Comparison of ENCODE assay signal across 16 cellular contexts in the genomic region with DNA sequence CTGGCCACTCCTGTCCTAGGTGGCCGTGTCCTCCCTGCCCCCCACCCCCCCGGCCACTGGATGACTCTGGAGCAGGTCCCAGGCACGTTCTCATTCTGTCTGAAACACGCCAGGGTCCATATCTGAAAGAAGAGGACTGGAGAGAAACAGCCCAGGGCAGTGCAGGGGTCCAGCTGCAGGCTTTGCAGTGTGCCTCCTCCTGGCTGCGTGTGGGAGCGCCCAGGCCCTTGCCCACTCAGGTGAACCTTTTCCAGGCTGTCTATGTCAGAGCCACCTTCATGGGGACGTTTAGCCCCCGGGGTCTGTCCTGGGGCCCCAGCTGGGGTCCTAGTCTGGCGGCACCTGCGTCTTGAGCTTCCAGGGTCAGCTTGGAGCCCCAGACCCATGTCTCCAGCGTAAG. TPM values are rescaled to one million over a fixed set of nuclear protein-coding genes. Genes with fewer than 3 reads are reported as not detected.
DNase-seq lines count a peak whose midpoint lies in the region; ATAC-seq and TF ChIP-seq lines count a peak whose summit lies in the region.
"Had no signal": no experiment of that assay in that cellular context is flagged by ENCODE, and none has a peak within 500 bp of the region (broad histone marks: within the 10 kb centered on the region; RNA-seq: fewer than 3 reads in every experiment).

No MANE protein-coding gene starts in this region.

- no peak overlapping the region for H3K4me3 Mint-ChIP-seq in activated CD8-positive, alpha-beta memory T cell treated with anti-CD3 and anti-CD28 coated beads, Interleukin-2, amount 10 ng/mL, durations not matched to agents 7 days and 5 days
- H3K4me3 Mint-ChIP-seq: naive thymus-derived CD8-positive, alpha-beta T cell had no signal

- no peaks in the 10 kb centered on the region for H3K9me3 Mint-ChIP-seq in activated CD8-positive, alpha-beta memory T cell treated with anti-CD3 and anti-CD28 coated beads, Interleukin-2, amount 10 ng/mL, durations not matched to agents 7 days and 5 days (ENCODE audit: low read depth)
- H3K9me3 Mint-ChIP-seq: activated naive CD4-positive, alpha-beta T cell treated with anti-CD3 and anti-CD28 coated beads, Interleukin-2, amount 50 U/mL, for 72 hours; naive thymus-derived CD8-positive, alpha-beta T cell had no signal

- no peaks in the 10 kb centered on the region for H3K4me1 Mint-ChIP-seq in activated CD8-positive, alpha-beta memory T cell treated with anti-CD3 and anti-CD28 coated beads, Interleukin-2, amount 10 ng/mL, durations not matched to agents 7 days and 5 days

- peak; percentile 74 for TF ChIP-seq CTCF in WERI-Rb-1 (IDR thresholded peaks at IDR 0.05; ENCODE audit: low read depth, low read length)
- TF ChIP-seq CTCF in left lung (IDR thresholded peaks at IDR 0.05), result no peak
- no peak for TF ChIP-seq CTCF in tibial nerve (IDR thresholded peaks at IDR 0.05)

- in situ Hi-C loops in ACHN (cut with HindIII; ENCODE audit: low pct_ligation_motif_present, low pct_unique_long_range_greater_than_20kb, low sequenced_read_pairs), result no loop called here

- ATAC-seq in activated CD8-positive, alpha-beta memory T cell treated with anti-CD3 and anti-CD28 coated beads, Interleukin-2, amount 10 ng/mL, durations not matched to agents 7 days and 5 days, result peak; percentile 23
- peak; percentile 26 for ATAC-seq in left lung
- ATAC-seq in HG03108 (IDR thresholded peaks at IDR 0.05; ENCODE audit: unreplicated experiment), result no peak

- H3K27ac Mint-ChIP-seq in activated CD8-positive, alpha-beta memory T cell treated with anti-CD3 and anti-CD28 coated beads, Interleukin-2, amount 10 ng/mL, durations not matched to agents 7 days and 5 days, result no peak overlapping the region
- H3K27ac Mint-ChIP-seq: activated naive CD4-positive, alpha-beta T cell treated with anti-CD3 and anti-CD28 coated beads, Interleukin-2, amount 50 U/mL, for 72 hours; naive thymus-derived CD8-positive, alpha-beta T cell had no signal

- H3K4me1 ChIP-seq in left lung, result peaks cover 0 to 6% of the 10 kb centered on the region in 2 donors
- H3K4me1 ChIP-seq in tibial nerve, result peaks cover 0 to 28% (median 0%) of the 10 kb centered on the region in 4 donors
- H3K4me1 ChIP-seq: uterus had no signal

- CTCF ChIA-PET in activated CD8-positive, alpha-beta memory T cell treated with anti-CD3 and anti-CD28 coated beads, Interleukin-2, amount 10 ng/mL, durations not matched to agents 7 days and 5 days (lab: Charles Lee), result interaction anchor here (1.1 to 1.5 kb wide), 2 partner anchors 23 to 72 kb away, joined by 3 to 5 read pairs; no protein-coding TSS in a partner anchor

- H3K9me3 ChIP-seq in WERI-Rb-1 (ENCODE audit: severe bottlenecking), result no peaks in the 10 kb centered on the region
- H3K9me3 ChIP-seq in left lung, result no peaks in the 10 kb centered on the region
- no peaks in the 10 kb centered on the region for H3K9me3 ChIP-seq in tibial nerve
- H3K9me3 ChIP-seq: uterus had no signal

- peak overlapping the region; percentile 39; the same call in 1 of the 2 replicates for H3K27ac ChIP-seq in WERI-Rb-1
- H3K27ac ChIP-seq in left lung, result no peak overlapping the region
- peak overlapping the region in 3 of 4 donors; percentile 17 to 45 (median 38) for H3K27ac ChIP-seq in tibial nerve
- H3K27ac ChIP-seq: uterus had no signal

- H3K4me3 ChIP-seq in WERI-Rb-1 (ENCODE audit: low read depth, low read length) (no peak overlapping the region), left lung (no peak overlapping the region), tibial nerve (no peak overlapping the region)
- H3K4me3 ChIP-seq: uterus had no signal

- intact Hi-C loops in left lung (cut with DNase I), result no loop called here

- TF ChIP-seq EP300 in tibial nerve (IDR thresholded peaks at IDR 0.05), result no peak

- WGBS in tibial nerve, 2 donors, result 81 to 83% methylated on average over 11 of the region's 11 CpGs

- DNase-seq in activated CD8-positive, alpha-beta memory T cell treated with anti-CD3 and anti-CD28 coated beads, Interleukin-2, amount 10 ng/mL, durations not matched to agents 7 days and 5 days, result no peak
- DNase-seq in activated CD8-positive, alpha-beta memory T cell treated with anti-CD3 and anti-CD28 coated beads, Interleukin-2, amount 50 U/mL, for 4 hours, result no peak
- DNase-seq in WERI-Rb-1 (peak; percentile 55), left lung (peak in 1 of 2 donors; percentile 54), tibial nerve (ENCODE audit: low spot score in 2 of 2) (no peak), OCI-M1 (lab: John Stamatoyannopoulos, UW) (no peak), ACHN (no peak)
- DNase-seq: caudate nucleus; COR-L47; naive thymus-derived CD8-positive, alpha-beta T cell; NCI-H1417; NCI-H345; stimulated activated CD4-positive, alpha-beta T cell treated with anti-CD3 and anti-CD28 coated beads, Interleukin-4, amount 100 ng/mL, for 4 hours; uterus had no signal

- H3K36me3 Mint-ChIP-seq in activated CD8-positive, alpha-beta memory T cell treated with anti-CD3 and anti-CD28 coated beads, Interleukin-2, amount 10 ng/mL, durations not matched to agents 7 days and 5 days, result no peaks in the 10 kb centered on the region
- H3K36me3 Mint-ChIP-seq: activated naive CD4-positive, alpha-beta T cell treated with anti-CD3 and anti-CD28 coated beads, Interleukin-2, amount 50 U/mL, for 72 hours; naive thymus-derived CD8-positive, alpha-beta T cell had no signal

- H3K36me3 ChIP-seq in WERI-Rb-1 (no peaks in the 10 kb centered on the region), left lung (peaks cover 0 to 20% of the 10 kb centered on the region in 2 donors), tibial nerve (peaks cover 0 to 18% (median 0%) of the 10 kb centered on the region in 3 donors)
- H3K36me3 ChIP-seq: uterus had no signal

- no peaks in the 10 kb centered on the region for H3K27me3 Mint-ChIP-seq in activated CD8-positive, alpha-beta memory T cell treated with anti-CD3 and anti-CD28 coated beads, Interleukin-2, amount 10 ng/mL, durations not matched to agents 7 days and 5 days
- H3K27me3 Mint-ChIP-seq: naive thymus-derived CD8-positive, alpha-beta T cell had no signal

- TF ChIP-seq POLR2A in tibial nerve (IDR thresholded peaks at IDR 0.05), result no peak

- H3K27me3 ChIP-seq in WERI-Rb-1 (ENCODE audit: insufficient read depth, low read depth, severe bottlenecking), result no peaks in the 10 kb centered on the region
- no peaks in the 10 kb centered on the region for H3K27me3 ChIP-seq in left lung
- H3K27me3 ChIP-seq in tibial nerve, result no peaks in the 10 kb centered on the region
- H3K27me3 ChIP-seq: uterus had no signal

RNA-seq across cellular contexts. Expression of gene GRAMD4, which starts 15.6 kb away (rescaled TPM):
- total RNA-seq in activated CD8-positive, alpha-beta memory T cell treated with anti-CD3 and anti-CD28 coated beads, Interleukin-2, amount 10 ng/mL, durations not matched to agents 7 days and 5 days, result 10 to 100 TPM; 35.4 to 44.6 TPM
- 10 to 100 TPM; 61.8 to 78.2 TPM for total RNA-seq in left lung
- total RNA-seq in tibial nerve, result 100 to 1,000 TPM in 1 of 4 donors, 10 to 100 TPM in 3; 18.2 to 299 (median 54.3) TPM

Comparison
In these comparisons a context has a peak if more than half of its experiments do, and no peak if none do; other contexts are left out.
1. H3K27ac ChIP-seq: peak in WERI-Rb-1 (single experiment) and tibial nerve (3 of 4); none in left lung (0 of 2).